In the genomic region with DNA sequence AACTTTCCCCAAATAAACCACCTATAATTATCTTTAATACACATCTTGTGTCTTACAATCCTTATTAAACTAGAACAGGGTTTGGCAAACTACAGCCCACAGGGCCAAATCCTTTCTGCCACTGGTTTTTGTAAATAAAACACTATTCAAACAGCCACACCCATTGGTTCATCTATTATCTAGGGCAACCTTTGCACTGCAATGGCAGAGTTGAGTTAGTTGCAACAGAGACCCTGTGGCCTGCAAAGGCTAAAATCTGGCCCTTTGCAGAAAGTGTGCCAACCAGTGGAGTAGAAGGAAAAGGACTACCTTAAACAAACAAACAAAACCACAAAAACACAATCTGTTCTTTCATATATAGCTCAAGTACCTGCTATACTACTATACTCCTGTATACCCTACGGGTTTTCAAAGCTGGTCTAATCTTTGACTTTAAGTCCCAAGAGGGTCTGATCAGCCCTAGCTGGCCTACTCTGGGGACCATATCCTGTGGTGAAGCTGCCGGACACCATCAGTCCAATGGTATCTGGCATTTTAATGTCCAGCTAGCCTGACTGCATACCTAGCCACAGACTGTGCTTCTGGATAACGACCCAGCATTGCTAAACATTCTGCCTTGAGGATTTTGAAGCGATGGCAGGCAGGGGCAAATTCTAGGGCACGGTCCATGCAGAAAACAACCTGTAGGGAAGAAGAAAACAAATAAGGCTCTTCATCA, we compare ENCODE assay signal across 1 cellular context.
TF ChIP-seq lines count a peak whose summit lies in the region.

No MANE protein-coding gene starts in this region.

TF ChIP-seq in HepG2, 621 proteins besides CTCF, POLR2A, EP300 and RAD21 (continued from another document and continues in another):
- TF ChIP-seq, protein P1, sequence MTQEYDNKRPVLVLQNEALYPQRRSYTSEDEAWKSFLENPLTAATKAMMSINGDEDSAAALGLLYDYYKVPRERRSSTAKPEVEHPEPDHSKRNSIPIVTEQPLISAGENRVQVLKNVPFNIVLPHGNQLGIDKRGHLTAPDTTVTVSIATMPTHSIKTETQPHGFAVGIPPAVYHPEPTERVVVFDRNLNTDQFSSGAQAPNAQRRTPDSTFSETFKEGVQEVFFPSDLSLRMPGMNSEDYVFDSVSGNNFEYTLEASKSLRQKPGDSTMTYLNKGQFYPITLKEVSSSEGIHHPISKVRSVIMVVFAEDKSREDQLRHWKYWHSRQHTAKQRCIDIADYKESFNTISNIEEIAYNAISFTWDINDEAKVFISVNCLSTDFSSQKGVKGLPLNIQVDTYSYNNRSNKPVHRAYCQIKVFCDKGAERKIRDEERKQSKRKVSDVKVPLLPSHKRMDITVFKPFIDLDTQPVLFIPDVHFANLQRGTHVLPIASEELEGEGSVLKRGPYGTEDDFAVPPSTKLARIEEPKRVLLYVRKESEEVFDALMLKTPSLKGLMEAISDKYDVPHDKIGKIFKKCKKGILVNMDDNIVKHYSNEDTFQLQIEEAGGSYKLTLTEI (CRISPR knock-in tag; conservative IDR thresholded peaks at IDR 0.05) = no peak
- TF ChIP-seq, protein P2, sequence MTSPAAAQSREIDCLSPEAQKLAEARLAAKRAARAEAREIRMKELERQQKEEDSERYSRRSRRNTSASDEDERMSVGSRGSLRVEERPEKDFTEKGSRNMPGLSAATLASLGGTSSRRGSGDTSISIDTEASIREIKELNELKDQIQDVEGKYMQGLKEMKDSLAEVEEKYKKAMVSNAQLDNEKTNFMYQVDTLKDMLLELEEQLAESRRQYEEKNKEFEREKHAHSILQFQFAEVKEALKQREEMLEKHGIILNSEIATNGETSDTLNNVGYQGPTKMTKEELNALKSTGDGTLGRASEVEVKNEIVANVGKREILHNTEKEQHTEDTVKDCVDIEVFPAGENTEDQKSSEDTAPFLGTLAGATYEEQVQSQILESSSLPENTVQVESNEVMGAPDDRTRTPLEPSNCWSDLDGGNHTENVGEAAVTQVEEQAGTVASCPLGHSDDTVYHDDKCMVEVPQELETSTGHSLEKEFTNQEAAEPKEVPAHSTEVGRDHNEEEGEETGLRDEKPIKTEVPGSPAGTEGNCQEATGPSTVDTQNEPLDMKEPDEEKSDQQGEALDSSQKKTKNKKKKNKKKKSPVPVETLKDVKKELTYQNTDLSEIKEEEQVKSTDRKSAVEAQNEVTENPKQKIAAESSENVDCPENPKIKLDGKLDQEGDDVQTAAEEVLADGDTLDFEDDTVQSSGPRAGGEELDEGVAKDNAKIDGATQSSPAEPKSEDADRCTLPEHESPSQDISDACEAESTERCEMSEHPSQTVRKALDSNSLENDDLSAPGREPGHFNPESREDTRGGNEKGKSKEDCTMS (CRISPR knock-in tag; conservative IDR thresholded peaks at IDR 0.05) = no peak
- TF ChIP-seq PHF5A (CRISPR knock-in tag; IDR thresholded peaks at IDR 0.05; ENCODE audit: low read depth, unreplicated experiment) (no peak), RCOR2 (CRISPR knock-in tag; IDR thresholded peaks at IDR 0.05) (peak; percentile 90), ARNT2 (CRISPR knock-in tag; IDR thresholded peaks at IDR 0.05; ENCODE audit: low read depth) (0 out of 2 replicates have a peak, but pooled peaks have one; percentile 26), FOSL2 (CRISPR knock-in tag; IDR thresholded peaks at IDR 0.05) (peak; percentile 58), ZNF629 (CRISPR knock-in tag; conservative IDR thresholded peaks at IDR 0.05) (no peak), FOXA3 (CRISPR knock-in tag; IDR thresholded peaks at IDR 0.05) (peak; percentile 83), ZNF747 (CRISPR knock-in tag; IDR thresholded peaks at IDR 0.05; ENCODE audit: borderline replicate concordance) (no peak), POLR2AphosphoS2 (IDR thresholded peaks at IDR 0.05; ENCODE audit: low read depth, low read length) (no peak), ZNF772 (CRISPR knock-in tag; IDR thresholded peaks at IDR 0.05) (no peak), NFE2L2 (IDR thresholded peaks at IDR 0.05; ENCODE audit: low read length) (no peak), DPF2 (CRISPR knock-in tag; IDR thresholded peaks at IDR 0.05; ENCODE audit: borderline replicate concordance, low read depth) (0 out of 2 replicates have a peak, but pooled peaks have one; percentile 63), SMAD3 (CRISPR knock-in tag; IDR thresholded peaks at IDR 0.05) (peak; percentile 92; the same call in 1 of the 2 replicates), ZKSCAN1 (IDR thresholded peaks at IDR 0.05; ENCODE audit: low read length) (no peak; the same call in 1 of the 2 replicates), NFYB (CRISPR knock-in tag; IDR thresholded peaks at IDR 0.05) (no peak; the same call in 1 of the 2 replicates), ZSCAN9 (CRISPR knock-in tag; IDR thresholded peaks at IDR 0.05; ENCODE audit: borderline replicate concordance) (no peak), NFE2 (CRISPR knock-in tag; IDR thresholded peaks at IDR 0.05) (no peak), POLR2G (IDR thresholded peaks at IDR 0.05; ENCODE audit: low read depth, low read length) (no peak), ZNF879 (CRISPR knock-in tag; IDR thresholded peaks at IDR 0.05) (no peak), SMAD1 (CRISPR knock-in tag; IDR thresholded peaks at IDR 0.05; ENCODE audit: borderline replicate concordance, low read depth) (no peak), TGIF2 (CRISPR knock-in tag; IDR thresholded peaks at IDR 0.05) (0 out of 2 replicates have a peak, but pooled peaks have one; percentile 40), RAD51 (IDR thresholded peaks at IDR 0.05; ENCODE audit: borderline replicate concordance) (no peak), DNMT3B (CRISPR knock-in tag; conservative IDR thresholded peaks at IDR 0.05) (0 out of 2 replicates have a peak, but pooled peaks have one; percentile 59), SATB2 (CRISPR knock-in tag; IDR thresholded peaks at IDR 0.05) (no peak), SIX4 (CRISPR knock-in tag; IDR thresholded peaks at IDR 0.05) (no peak), PAWR (CRISPR knock-in tag; IDR thresholded peaks at IDR 0.05; ENCODE audit: borderline replicate concordance) (no peak)
- TF ChIP-seq, protein P3, sequence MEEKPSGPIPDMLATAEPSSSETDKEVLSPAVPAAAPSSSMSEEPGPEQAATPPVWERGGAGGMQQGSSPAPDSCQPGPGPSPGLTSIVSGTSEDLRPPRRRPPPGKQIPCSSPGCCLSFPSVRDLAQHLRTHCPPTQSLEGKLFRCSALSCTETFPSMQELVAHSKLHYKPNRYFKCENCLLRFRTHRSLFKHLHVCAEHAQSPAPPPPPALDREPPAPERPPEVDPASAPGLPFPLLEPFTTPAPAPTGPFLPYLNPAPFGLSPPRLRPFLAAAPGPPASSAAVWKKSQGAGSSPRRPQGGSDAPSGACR (CRISPR knock-in tag; IDR thresholded peaks at IDR 0.05) = no peak
- TF ChIP-seq, protein P4, sequence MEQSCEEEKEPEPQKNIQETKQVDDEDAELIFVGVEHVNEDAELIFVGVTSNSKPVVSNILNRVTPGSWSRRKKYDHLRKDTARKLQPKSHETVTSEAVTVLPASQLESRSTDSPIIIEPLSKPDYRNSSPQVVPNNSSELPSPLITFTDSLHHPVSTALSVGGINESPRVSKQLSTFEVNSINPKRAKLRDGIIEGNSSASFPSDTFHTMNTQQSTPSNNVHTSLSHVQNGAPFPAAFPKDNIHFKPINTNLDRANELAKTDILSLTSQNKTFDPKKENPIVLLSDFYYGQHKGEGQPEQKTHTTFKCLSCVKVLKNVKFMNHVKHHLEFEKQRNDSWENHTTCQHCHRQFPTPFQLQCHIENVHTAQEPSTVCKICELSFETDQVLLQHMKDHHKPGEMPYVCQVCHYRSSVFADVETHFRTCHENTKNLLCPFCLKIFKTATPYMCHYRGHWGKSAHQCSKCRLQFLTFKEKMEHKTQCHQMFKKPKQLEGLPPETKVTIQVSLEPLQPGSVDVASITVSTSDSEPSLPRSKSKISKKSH (CRISPR knock-in tag; IDR thresholded peaks at IDR 0.05; ENCODE audit: borderline replicate concordance) = no peak
- TF ChIP-seq, protein P5, sequence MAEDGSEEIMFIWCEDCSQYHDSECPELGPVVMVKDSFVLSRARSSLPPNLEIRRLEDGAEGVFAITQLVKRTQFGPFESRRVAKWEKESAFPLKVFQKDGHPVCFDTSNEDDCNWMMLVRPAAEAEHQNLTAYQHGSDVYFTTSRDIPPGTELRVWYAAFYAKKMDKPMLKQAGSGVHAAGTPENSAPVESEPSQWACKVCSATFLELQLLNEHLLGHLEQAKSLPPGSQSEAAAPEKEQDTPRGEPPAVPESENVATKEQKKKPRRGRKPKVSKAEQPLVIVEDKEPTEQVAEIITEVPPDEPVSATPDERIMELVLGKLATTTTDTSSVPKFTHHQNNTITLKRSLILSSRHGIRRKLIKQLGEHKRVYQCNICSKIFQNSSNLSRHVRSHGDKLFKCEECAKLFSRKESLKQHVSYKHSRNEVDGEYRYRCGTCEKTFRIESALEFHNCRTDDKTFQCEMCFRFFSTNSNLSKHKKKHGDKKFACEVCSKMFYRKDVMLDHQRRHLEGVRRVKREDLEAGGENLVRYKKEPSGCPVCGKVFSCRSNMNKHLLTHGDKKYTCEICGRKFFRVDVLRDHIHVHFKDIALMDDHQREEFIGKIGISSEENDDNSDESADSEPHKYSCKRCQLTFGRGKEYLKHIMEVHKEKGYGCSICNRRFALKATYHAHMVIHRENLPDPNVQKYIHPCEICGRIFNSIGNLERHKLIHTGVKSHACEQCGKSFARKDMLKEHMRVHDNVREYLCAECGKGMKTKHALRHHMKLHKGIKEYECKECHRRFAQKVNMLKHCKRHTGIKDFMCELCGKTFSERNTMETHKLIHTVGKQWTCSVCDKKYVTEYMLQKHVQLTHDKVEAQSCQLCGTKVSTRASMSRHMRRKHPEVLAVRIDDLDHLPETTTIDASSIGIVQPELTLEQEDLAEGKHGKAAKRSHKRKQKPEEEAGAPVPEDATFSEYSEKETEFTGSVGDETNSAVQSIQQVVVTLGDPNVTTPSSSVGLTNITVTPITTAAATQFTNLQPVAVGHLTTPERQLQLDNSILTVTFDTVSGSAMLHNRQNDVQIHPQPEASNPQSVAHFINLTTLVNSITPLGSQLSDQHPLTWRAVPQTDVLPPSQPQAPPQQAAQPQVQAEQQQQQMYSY (CRISPR knock-in tag; IDR thresholded peaks at IDR 0.05) = no peak
- TF ChIP-seq, protein P6, sequence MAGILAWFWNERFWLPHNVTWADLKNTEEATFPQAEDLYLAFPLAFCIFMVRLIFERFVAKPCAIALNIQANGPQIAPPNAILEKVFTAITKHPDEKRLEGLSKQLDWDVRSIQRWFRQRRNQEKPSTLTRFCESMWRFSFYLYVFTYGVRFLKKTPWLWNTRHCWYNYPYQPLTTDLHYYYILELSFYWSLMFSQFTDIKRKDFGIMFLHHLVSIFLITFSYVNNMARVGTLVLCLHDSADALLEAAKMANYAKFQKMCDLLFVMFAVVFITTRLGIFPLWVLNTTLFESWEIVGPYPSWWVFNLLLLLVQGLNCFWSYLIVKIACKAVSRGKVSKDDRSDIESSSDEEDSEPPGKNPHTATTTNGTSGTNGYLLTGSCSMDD (CRISPR knock-in tag; IDR thresholded peaks at IDR 0.05) = no peak
- TF ChIP-seq, protein P7, sequence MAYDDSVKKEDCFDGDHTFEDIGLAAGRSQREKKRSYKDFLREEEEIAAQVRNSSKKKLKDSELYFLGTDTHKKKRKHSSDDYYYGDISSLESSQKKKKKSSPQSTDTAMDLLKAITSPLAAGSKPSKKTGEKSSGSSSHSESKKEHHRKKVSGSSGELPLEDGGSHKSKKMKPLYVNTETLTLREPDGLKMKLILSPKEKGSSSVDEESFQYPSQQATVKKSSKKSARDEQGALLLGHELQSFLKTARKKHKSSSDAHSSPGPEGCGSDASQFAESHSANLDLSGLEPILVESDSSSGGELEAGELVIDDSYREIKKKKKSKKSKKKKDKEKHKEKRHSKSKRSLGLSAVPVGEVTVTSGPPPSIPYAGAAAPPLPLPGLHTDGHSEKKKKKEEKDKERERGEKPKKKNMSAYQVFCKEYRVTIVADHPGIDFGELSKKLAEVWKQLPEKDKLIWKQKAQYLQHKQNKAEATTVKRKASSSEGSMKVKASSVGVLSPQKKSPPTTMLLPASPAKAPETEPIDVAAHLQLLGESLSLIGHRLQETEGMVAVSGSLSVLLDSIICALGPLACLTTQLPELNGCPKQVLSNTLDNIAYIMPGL (CRISPR knock-in tag; IDR thresholded peaks at IDR 0.05; ENCODE audit: borderline replicate concordance in 1 of 2, low read depth in 1 of 2) = peak in 1 of 2 experiments; percentile 49; a peak in 1 of 4 replicates
- TF ChIP-seq, protein P8, sequence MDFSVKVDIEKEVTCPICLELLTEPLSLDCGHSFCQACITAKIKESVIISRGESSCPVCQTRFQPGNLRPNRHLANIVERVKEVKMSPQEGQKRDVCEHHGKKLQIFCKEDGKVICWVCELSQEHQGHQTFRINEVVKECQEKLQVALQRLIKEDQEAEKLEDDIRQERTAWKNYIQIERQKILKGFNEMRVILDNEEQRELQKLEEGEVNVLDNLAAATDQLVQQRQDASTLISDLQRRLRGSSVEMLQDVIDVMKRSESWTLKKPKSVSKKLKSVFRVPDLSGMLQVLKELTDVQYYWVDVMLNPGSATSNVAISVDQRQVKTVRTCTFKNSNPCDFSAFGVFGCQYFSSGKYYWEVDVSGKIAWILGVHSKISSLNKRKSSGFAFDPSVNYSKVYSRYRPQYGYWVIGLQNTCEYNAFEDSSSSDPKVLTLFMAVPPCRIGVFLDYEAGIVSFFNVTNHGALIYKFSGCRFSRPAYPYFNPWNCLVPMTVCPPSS (IDR thresholded peaks at IDR 0.05) = no peak
- TF ChIP-seq, protein P9, sequence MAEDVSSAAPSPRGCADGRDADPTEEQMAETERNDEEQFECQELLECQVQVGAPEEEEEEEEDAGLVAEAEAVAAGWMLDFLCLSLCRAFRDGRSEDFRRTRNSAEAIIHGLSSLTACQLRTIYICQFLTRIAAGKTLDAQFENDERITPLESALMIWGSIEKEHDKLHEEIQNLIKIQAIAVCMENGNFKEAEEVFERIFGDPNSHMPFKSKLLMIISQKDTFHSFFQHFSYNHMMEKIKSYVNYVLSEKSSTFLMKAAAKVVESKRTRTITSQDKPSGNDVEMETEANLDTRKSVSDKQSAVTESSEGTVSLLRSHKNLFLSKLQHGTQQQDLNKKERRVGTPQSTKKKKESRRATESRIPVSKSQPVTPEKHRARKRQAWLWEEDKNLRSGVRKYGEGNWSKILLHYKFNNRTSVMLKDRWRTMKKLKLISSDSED (CRISPR knock-in tag; IDR thresholded peaks at IDR 0.05) = no peak
- TF ChIP-seq, protein P10, sequence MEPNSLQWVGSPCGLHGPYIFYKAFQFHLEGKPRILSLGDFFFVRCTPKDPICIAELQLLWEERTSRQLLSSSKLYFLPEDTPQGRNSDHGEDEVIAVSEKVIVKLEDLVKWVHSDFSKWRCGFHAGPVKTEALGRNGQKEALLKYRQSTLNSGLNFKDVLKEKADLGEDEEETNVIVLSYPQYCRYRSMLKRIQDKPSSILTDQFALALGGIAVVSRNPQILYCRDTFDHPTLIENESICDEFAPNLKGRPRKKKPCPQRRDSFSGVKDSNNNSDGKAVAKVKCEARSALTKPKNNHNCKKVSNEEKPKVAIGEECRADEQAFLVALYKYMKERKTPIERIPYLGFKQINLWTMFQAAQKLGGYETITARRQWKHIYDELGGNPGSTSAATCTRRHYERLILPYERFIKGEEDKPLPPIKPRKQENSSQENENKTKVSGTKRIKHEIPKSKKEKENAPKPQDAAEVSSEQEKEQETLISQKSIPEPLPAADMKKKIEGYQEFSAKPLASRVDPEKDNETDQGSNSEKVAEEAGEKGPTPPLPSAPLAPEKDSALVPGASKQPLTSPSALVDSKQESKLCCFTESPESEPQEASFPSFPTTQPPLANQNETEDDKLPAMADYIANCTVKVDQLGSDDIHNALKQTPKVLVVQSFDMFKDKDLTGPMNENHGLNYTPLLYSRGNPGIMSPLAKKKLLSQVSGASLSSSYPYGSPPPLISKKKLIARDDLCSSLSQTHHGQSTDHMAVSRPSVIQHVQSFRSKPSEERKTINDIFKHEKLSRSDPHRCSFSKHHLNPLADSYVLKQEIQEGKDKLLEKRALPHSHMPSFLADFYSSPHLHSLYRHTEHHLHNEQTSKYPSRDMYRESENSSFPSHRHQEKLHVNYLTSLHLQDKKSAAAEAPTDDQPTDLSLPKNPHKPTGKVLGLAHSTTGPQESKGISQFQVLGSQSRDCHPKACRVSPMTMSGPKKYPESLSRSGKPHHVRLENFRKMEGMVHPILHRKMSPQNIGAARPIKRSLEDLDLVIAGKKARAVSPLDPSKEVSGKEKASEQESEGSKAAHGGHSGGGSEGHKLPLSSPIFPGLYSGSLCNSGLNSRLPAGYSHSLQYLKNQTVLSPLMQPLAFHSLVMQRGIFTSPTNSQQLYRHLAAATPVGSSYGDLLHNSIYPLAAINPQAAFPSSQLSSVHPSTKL (CRISPR knock-in tag; IDR thresholded peaks at IDR 0.05) = peak; percentile 87
